4 cellular contexts compared by ENCODE assay signal in genomic region chr12:88255224-88255623, GRCh38.
"Had no signal": no experiment of that assay in that cellular context is flagged by ENCODE, and none has a peak within 500 bp of the region (broad histone marks: within the 10 kb centered on the region; RNA-seq: fewer than 3 reads in every experiment).

No MANE protein-coding gene starts in this region.

- ATAC-seq: GM23338, K562 had no signal

- H2AFZ ChIP-seq: GM23338 had no signal

- DNase-seq: H9, HCEC 1CT had no signal

- H3K4me3 ChIP-seq: GM23338, K562 had no signal

- H3K4me2 ChIP-seq: GM23338 had no signal
